8 cellular contexts compared by ENCODE assay signal in genomic region chr2:111168528-111168929, GRCh38. TPM values are rescaled to one million over a fixed set of nuclear protein-coding genes. Genes with fewer than 3 reads are reported as not detected.
DNase-seq lines count a peak whose midpoint lies in the region; ATAC-seq, FAIRE-seq and TF ChIP-seq lines count a peak whose summit lies in the region.

No MANE protein-coding gene starts in this region.

- no peak overlapping the region for H3K27ac Mint-ChIP-seq in activated CD8-positive, alpha-beta T cell treated with anti-CD3 and anti-CD28 coated beads, Interleukin-2, amount 10 ng/mL, durations not matched to agents 7 days and 5 days

- H3K4me1 Mint-ChIP-seq in activated CD8-positive, alpha-beta T cell treated with anti-CD3 and anti-CD28 coated beads, Interleukin-2, amount 10 ng/mL, durations not matched to agents 7 days and 5 days (ENCODE audit: low read depth), result peaks cover 21% of the 10 kb centered on the region

- H3K9me3 Mint-ChIP-seq in activated CD8-positive, alpha-beta T cell treated with anti-CD3 and anti-CD28 coated beads, Interleukin-2, amount 10 ng/mL, durations not matched to agents 7 days and 5 days (ENCODE audit: insufficient read depth), result no peaks in the 10 kb centered on the region

- H3K36me3 Mint-ChIP-seq in activated CD8-positive, alpha-beta T cell treated with anti-CD3 and anti-CD28 coated beads, Interleukin-2, amount 10 ng/mL, durations not matched to agents 7 days and 5 days (ENCODE audit: low read depth), result peaks cover 11% of the 10 kb centered on the region

- no peak for TF ChIP-seq CTCF in right atrium auricular region (IDR thresholded peaks at IDR 0.05)

- H3K27ac ChIP-seq in right atrium auricular region, result no peak overlapping the region

- CTCF ChIA-PET in activated CD8-positive, alpha-beta T cell treated with anti-CD3 and anti-CD28 coated beads, Interleukin-2, amount 10 ng/mL, durations not matched to agents 7 days and 5 days (lab: Charles Lee), result interaction anchor here (0.9 to 1.7 kb wide), 6 partner anchors 11 to 48 kb away, joined by 3 to 9 read pairs (median 4); partner anchors contain the start of gene BCL2L11

- intact Hi-C loops in Right ventricle myocardium inferior (cut with DNase I), result no loop called here

- H3K27me3 ChIP-seq in right atrium auricular region, result no peaks in the 10 kb centered on the region

- no peaks in the 10 kb centered on the region for H3K4me1 ChIP-seq in right atrium auricular region

- H3K36me3 ChIP-seq in right atrium auricular region, result peaks cover 4% of the 10 kb centered on the region

- H3K4me3 Mint-ChIP-seq in activated CD8-positive, alpha-beta T cell treated with anti-CD3 and anti-CD28 coated beads, Interleukin-2, amount 10 ng/mL, durations not matched to agents 7 days and 5 days, result no peak overlapping the region

- DNase-seq in Right ventricle myocardium inferior (ENCODE audit: missing footprints) (no peak), right atrium auricular region (ENCODE audit: low spot score) (no peak), HTR-8/SVneo (ENCODE audit: insufficient read length, low spot score) (peak; percentile 70), fibroblast of peridontal ligament (ENCODE audit: extremely low read depth) (peak; percentile 74)
- DNase-seq in activated CD8-positive, alpha-beta T cell treated with anti-CD3 and anti-CD28 coated beads, Interleukin-2, amount 10 ng/mL, durations not matched to agents 7 days and 5 days, result peak; percentile 66
- DNase-seq in stimulated activated CD4-positive, alpha-beta T cell treated with anti-CD3 and anti-CD28 coated beads, Interleukin-2, amount 100 ng/mL, for 4 hours (ENCODE audit: low read depth), result peak; percentile 67

- POLR2A ChIA-PET in activated CD8-positive, alpha-beta T cell treated with anti-CD3 and anti-CD28 coated beads, Interleukin-2, amount 10 ng/mL, durations not matched to agents 7 days and 5 days (lab: Charles Lee), result interaction anchor here (0.6 kb wide), 1 partner anchor 8 kb away, joined by 3 read pairs; no protein-coding TSS in a partner anchor

- no peaks in the 10 kb centered on the region for H3K9me3 ChIP-seq in right atrium auricular region

- H3K4me3 ChIP-seq in right atrium auricular region, result no peak overlapping the region

- peaks cover 7% of the 10 kb centered on the region for H3K27me3 Mint-ChIP-seq in activated CD8-positive, alpha-beta T cell treated with anti-CD3 and anti-CD28 coated beads, Interleukin-2, amount 10 ng/mL, durations not matched to agents 7 days and 5 days (ENCODE audit: low read depth)

- no peak for FAIRE-seq in HTR-8/SVneo (lab: Jason Lieb, UNC)

- peak; percentile 61 for ATAC-seq in Right ventricle myocardium inferior
- peak; percentile 69 for ATAC-seq in activated CD8-positive, alpha-beta T cell treated with anti-CD3 and anti-CD28 coated beads, Interleukin-2, amount 10 ng/mL, durations not matched to agents 7 days and 5 days
- ATAC-seq in GM19023 (IDR thresholded peaks at IDR 0.05; ENCODE audit: unreplicated experiment), result no peak
- no peak for ATAC-seq in GM21367 (IDR thresholded peaks at IDR 0.05; ENCODE audit: unreplicated experiment)

RNA-seq across cellular contexts. Expression of gene BCL2L11, which starts 47.8 kb away (rescaled TPM):
- total RNA-seq in Right ventricle myocardium inferior (9.1 TPM), right atrium auricular region (10 to 100 TPM in 1 of 2 donors, 1 to 10 TPM in 1; 9.2 to 14.0 TPM)
- 10 to 100 TPM; 11.7 to 16.5 TPM for total RNA-seq in activated CD8-positive, alpha-beta T cell treated with anti-CD3 and anti-CD28 coated beads, Interleukin-2, amount 10 ng/mL, durations not matched to agents 7 days and 5 days

Comparison
In these comparisons a context has a peak if more than half of its experiments do, and no peak if none do; other contexts are left out.
1. ATAC-seq: peak in Right ventricle myocardium inferior (single experiment) and activated CD8-positive, alpha-beta T cell treated with anti-CD3 and anti-CD28 coated beads, Interleukin-2, amount 10 ng/mL, durations not matched to agents 7 days and 5 days (single experiment); none in GM19023 (single experiment) and GM21367 (single experiment).
2. DNase-seq: peak in HTR-8/SVneo (single experiment), activated CD8-positive, alpha-beta T cell treated with anti-CD3 and anti-CD28 coated beads, Interleukin-2, amount 10 ng/mL, durations not matched to agents 7 days and 5 days (single experiment), fibroblast of peridontal ligament (single experiment) and stimulated activated CD4-positive, alpha-beta T cell treated with anti-CD3 and anti-CD28 coated beads, Interleukin-2, amount 100 ng/mL, for 4 hours (single experiment); none in Right ventricle myocardium inferior (single experiment) and right atrium auricular region (single experiment).